Comparison of ENCODE assay signal across 8 cellular contexts in the genomic region with DNA sequence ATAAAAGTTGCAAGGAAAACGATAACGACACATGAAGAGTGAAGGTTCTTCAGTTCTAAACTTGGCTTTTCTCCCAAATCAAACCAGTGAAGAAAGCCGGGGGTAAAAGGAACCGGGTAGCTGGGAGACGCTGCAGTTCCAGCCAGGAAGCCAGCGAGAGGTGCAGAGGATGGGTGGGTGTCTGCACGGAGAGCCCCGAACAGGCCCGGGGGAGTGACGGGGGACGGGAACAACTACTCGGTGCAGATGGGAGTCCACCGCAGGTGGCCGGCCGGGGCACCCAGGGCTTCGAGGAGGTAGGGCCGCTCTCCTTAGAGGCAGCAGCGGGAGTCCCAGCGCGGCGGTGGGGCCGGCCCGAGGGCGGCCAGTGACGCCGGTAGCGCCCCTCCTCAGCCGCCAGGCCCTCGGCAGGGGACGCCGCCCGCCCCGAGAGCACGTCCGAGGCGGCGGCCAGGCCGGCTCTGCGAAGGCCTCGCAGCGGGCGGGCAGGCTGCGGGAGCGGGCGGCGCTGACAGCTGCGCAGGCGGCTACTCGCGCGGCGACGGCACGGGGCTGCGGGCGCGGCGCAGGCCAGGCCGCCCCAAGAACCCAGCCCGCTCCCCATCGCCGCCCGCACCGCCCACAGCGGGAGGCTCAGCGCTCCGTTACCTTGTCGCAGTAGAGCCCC. TPM values are rescaled to one million over a fixed set of nuclear protein-coding genes. Genes with fewer than 3 reads are reported as not detected.
DNase-seq lines count a peak whose midpoint lies in the region; ATAC-seq and TF ChIP-seq lines count a peak whose summit lies in the region.

No MANE protein-coding gene starts in this region.

- peaks cover 53% of the 10 kb centered on the region for H3K4me1 Mint-ChIP-seq in CD8-positive, alpha-beta T cell (ENCODE audit: low read depth)
- H3K4me1 Mint-ChIP-seq in T-cell (peaks cover 48 to 50% (median 48%) of the 10 kb centered on the region in 3 donors), MCF 10A (ENCODE audit: insufficient read depth, unreplicated experiment) (peaks cover 24% of the 10 kb centered on the region)

- peak overlapping the region; percentile 98 for H3K4me3 Mint-ChIP-seq in CD8-positive, alpha-beta T cell
- H3K4me3 Mint-ChIP-seq in T-cell (peak overlapping the region; percentile 96 to 99 (median 98)), MCF 10A (ENCODE audit: unreplicated experiment) (peak overlapping the region; percentile 97)

- H3K36me3 ChIP-seq in CD8-positive, alpha-beta T cell (ENCODE audit: insufficient read depth, low read length) = no peaks in the 10 kb centered on the region
- no peaks in the 10 kb centered on the region for H3K36me3 ChIP-seq in kidney epithelial cell (ENCODE audit: control insufficient read depth, insufficient read depth, low read length)

- CTCF ChIA-PET in CD8-positive, alpha-beta T cell (lab: Charles Lee) = interaction anchor here (0.7 to 2.2 kb wide), 6 partner anchors 9 to 425 kb away, joined by 3 to 6 read pairs (median 4); partner anchors contain the start of gene FAM200B
- CTCF ChIA-PET in T-cell (lab: Charles Lee) (interaction anchor here in 1 of 2 donors (0.7 to 1.1 kb wide), 5 partner anchors 9 to 195 kb away, joined by 3 read pairs; no protein-coding TSS in a partner anchor), MCF 10A (lab: Yijun Ruan, JAX) (interaction anchor here (0.5 to 2.4 kb wide), 6 partner anchors 9 to 175 kb away, joined by 3 to 6 read pairs (median 4); partner anchors contain the start of gene FAM200B)

- POLR2A ChIA-PET in CD8-positive, alpha-beta T cell (lab: Charles Lee) = interaction anchor here (0.9 to 2.8 kb wide), 9 partner anchors 9 to 654 kb away, joined by 3 to 23 read pairs (median 4); partner anchors contain the start of gene FAM200B
- POLR2A ChIA-PET in T-cell (lab: Charles Lee) (interaction anchor here in 1 of 2 donors (0.6 to 0.7 kb wide), 2 partner anchors 11 to 184 kb away, joined by 3 read pairs; no protein-coding TSS in a partner anchor), MCF 10A (lab: Yijun Ruan, JAX) (interaction anchor here (0.6 to 9.7 kb wide), 27 partner anchors 9 to 571 kb away, joined by 3 to 410 read pairs (median 4); partner anchors contain the start of gene FAM200B)

- intact Hi-C loops in CD8-positive, alpha-beta T cell (cut with DNase I, micrococcal nuclease) = loop anchor here (1.0 to 10.0 kb wide), 11 partner anchors 27 to 1960 kb away; partner anchors contain the start of genes CPEB2 (in 2 of the 2), FAM200B (in 2 of the 2), TAPT1 (in 2 of the 2) and LAP3 (in 1 of the 2)
- intact Hi-C loops in MCF 10A (cut with micrococcal nuclease) = loop anchor here (1.0 to 5.0 kb wide), 2 partner anchors 27 to 38 kb away; partner anchors contain the start of gene FAM200B

- no peaks in the 10 kb centered on the region for H3K9me3 ChIP-seq in CD8-positive, alpha-beta T cell (ENCODE audit: low read length)

- no peaks in the 10 kb centered on the region for H3K27me3 ChIP-seq in CD8-positive, alpha-beta T cell (ENCODE audit: insufficient read depth, low read length)
- no peaks in the 10 kb centered on the region for H3K27me3 ChIP-seq in kidney epithelial cell (ENCODE audit: control insufficient read depth, insufficient read depth, low read length)

- TF ChIP-seq CTCF in CD8-positive, alpha-beta T cell (IDR thresholded peaks at IDR 0.05) = no peak
- TF ChIP-seq CTCF in MCF 10A (IDR thresholded peaks at IDR 0.05; ENCODE audit: unreplicated experiment) (no peak), kidney epithelial cell (IDR thresholded peaks at IDR 0.05; ENCODE audit: insufficient read depth, low read length, poor library complexity, severe bottlenecking) (no peak)

- BruUV-seq in MCF 10A (replicated peaks; lab: Mats Ljungman, UMichigan) = no TSS peak

- peaks cover 6% of the 10 kb centered on the region for H3K36me3 Mint-ChIP-seq in CD8-positive, alpha-beta T cell
- H3K36me3 Mint-ChIP-seq in T-cell = no peaks in the 10 kb centered on the region
- H3K36me3 Mint-ChIP-seq in MCF 10A (ENCODE audit: insufficient read depth, unreplicated experiment) = peaks cover 28% of the 10 kb centered on the region

- peak overlapping the region; percentile 92 for H3K27ac ChIP-seq in CD8-positive, alpha-beta T cell (ENCODE audit: low read depth, low read length)

- no peaks in the 10 kb centered on the region for H3K27me3 Mint-ChIP-seq in CD8-positive, alpha-beta T cell (ENCODE audit: low read depth)
- H3K27me3 Mint-ChIP-seq in T-cell (no peaks in the 10 kb centered on the region), MCF 10A (ENCODE audit: insufficient read depth, unreplicated experiment) (no peaks in the 10 kb centered on the region)

- H3K4me1 ChIP-seq in CD8-positive, alpha-beta T cell (ENCODE audit: insufficient read depth, low read length) = peaks cover 58% of the 10 kb centered on the region

- peak; percentile 61 for ATAC-seq in CD8-positive, alpha-beta T cell
- ATAC-seq in GM19438 (IDR thresholded peaks at IDR 0.05; ENCODE audit: low read depth, unreplicated experiment) (peak; percentile 46), HG03469 (IDR thresholded peaks at IDR 0.05; ENCODE audit: unreplicated experiment) (peak; percentile 36), T-cell (replicated peaks in 1 of 4) (peak; percentile 59 to 67 (median 65))

- H3K4me3 ChIP-seq in CD8-positive, alpha-beta T cell (ENCODE audit: low read depth, low read length) = peak overlapping the region; percentile 62
- H3K4me3 ChIP-seq in kidney epithelial cell (ENCODE audit: low read depth, low read length) = peak overlapping the region; percentile 87

- no peaks in the 10 kb centered on the region for H3K9me3 Mint-ChIP-seq in CD8-positive, alpha-beta T cell
- H3K9me3 Mint-ChIP-seq in T-cell (no peaks in the 10 kb centered on the region), MCF 10A (ENCODE audit: unreplicated experiment) (no peaks in the 10 kb centered on the region)

- H3K27ac Mint-ChIP-seq in CD8-positive, alpha-beta T cell = peak overlapping the region; percentile 97
- H3K27ac Mint-ChIP-seq in T-cell = peak overlapping the region; percentile 96 to 98
- H3K27ac Mint-ChIP-seq in MCF 10A (ENCODE audit: low read depth, unreplicated experiment) = peak overlapping the region; percentile 96

- peak; percentile 6 to 68 (median 37) for DNase-seq in CD8-positive, alpha-beta T cell
- DNase-seq in T-cell (peak in 27 of 34 experiments; percentile 1 to 39 (median 10)), MCF 10A (ENCODE audit: unreplicated experiment) (peak; percentile 49), kidney epithelial cell (ENCODE audit: low read depth) (no peak), hepatic stellate cell (ENCODE audit: low spot score) (no peak)
- DNase-seq in stimulated activated CD4-positive, alpha-beta T cell treated with anti-CD3 and anti-CD28 coated beads, Interleukin-15, amount 100 ng/mL, for 1 hour (ENCODE audit: low read depth in 1 of 2, low spot score in 1 of 2) = peak; percentile 12 to 16

RNA-seq across cellular contexts. Expression of gene FBXL5, which starts 0.5 kb away (rescaled TPM):
- 10 to 100 TPM; 60.4 to 61.7 TPM for total RNA-seq in CD8-positive, alpha-beta T cell
- total RNA-seq in T-cell = 10 to 100 TPM; 40.2 to 64.6 (median 45.0) TPM
- total RNA-seq in MCF 10A (2022) = 68.0 and 96.8 TPM in 2 replicates
- total RNA-seq in kidney epithelial cell = 44.1 and 51.1 TPM in 2 replicates

RNA-seq across cellular contexts. Expression of gene FAM200B, which starts 26.9 kb away (rescaled TPM):
- 10 to 100 TPM; 14.8 to 17.1 TPM for total RNA-seq in CD8-positive, alpha-beta T cell
- 10 to 100 TPM; 19.1 to 29.4 (median 20.7) TPM for total RNA-seq in T-cell
- 33.6 and 46.5 TPM in 2 replicates for total RNA-seq in MCF 10A (2022)
- total RNA-seq in kidney epithelial cell = 25.7 and 42.1 TPM in 2 replicates

RNA-seq across cellular contexts. Expression of gene BST1, which starts 48.2 kb away (rescaled TPM):
- total RNA-seq in CD8-positive, alpha-beta T cell = under 1 TPM; 0.43 to 0.47 TPM
- total RNA-seq in T-cell (under 1 TPM in 4 of 5 donors, not detected in 1; 0.28 to 0.55 (median 0.46) TPM), MCF 10A (2022) (0.93 and 1.1 TPM in 2 replicates), kidney epithelial cell (3.4 and 4.9 TPM in 2 replicates)

Comparison
In these comparisons a context has a peak if more than half of its experiments do, and no peak if none do; other contexts are left out.
1. DNase-seq: peak in CD8-positive, alpha-beta T cell (7 of 7), T-cell (27 of 34), MCF 10A (single experiment) and stimulated activated CD4-positive, alpha-beta T cell treated with anti-CD3 and anti-CD28 coated beads, Interleukin-15, amount 100 ng/mL, for 1 hour (2 of 2); none in kidney epithelial cell (single experiment) and hepatic stellate cell (single experiment).
2. Peak in every context shown above with its lines, with median percentiles within 50 percentile points of each other: ATAC-seq, H3K27ac Mint-ChIP-seq and H3K4me3 Mint-ChIP-seq.